ENCODE assay signal across 15 cellular contexts in the genomic region with DNA sequence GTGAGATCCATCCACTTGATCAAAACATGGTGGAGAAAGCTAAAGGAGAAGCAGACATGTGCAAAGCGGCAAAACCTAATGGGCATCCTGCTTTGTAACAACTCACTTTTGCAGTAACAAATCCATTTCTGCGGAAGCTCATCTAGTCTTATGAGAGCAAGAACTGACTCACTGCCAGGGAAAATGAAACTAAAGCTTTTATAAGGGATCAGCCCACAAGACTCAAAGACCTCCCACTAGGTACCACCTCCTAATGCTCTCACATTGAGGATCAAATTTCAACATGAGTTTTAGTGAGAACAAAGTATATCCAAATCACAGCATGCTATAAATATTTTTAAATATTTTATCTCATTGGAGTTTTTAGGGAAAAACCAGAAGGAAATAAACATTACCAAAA.
DNase-seq lines count a peak whose midpoint lies in the region; ATAC-seq, FAIRE-seq and TF ChIP-seq lines count a peak whose summit lies in the region.
"Had no signal": no experiment of that assay in that cellular context is flagged by ENCODE, and none has a peak within 500 bp of the region (broad histone marks: within the 10 kb centered on the region; RNA-seq: fewer than 3 reads in every experiment).

No MANE protein-coding gene starts in this region.

- no peak overlapping the region for H3K9ac ChIP-seq in Loucy (ENCODE audit: low read depth, low read length, poor library complexity, severe bottlenecking)

- no peaks in the 10 kb centered on the region for H3K27me3 ChIP-seq in Loucy (ENCODE audit: insufficient read depth, low read length, poor library complexity, severe bottlenecking)
- no peaks in the 10 kb centered on the region for H3K27me3 ChIP-seq in kidney epithelial cell (ENCODE audit: control insufficient read depth, insufficient read depth, low read length)
- H3K27me3 ChIP-seq in pancreas, result peaks cover 0 to 4% (median 0%) of the 10 kb centered on the region in 4 donors

- H3K36me3 ChIP-seq in Loucy (ENCODE audit: insufficient read depth, low read length), result no peaks in the 10 kb centered on the region
- H3K36me3 ChIP-seq in kidney epithelial cell (ENCODE audit: control insufficient read depth, insufficient read depth, low read length), result no peaks in the 10 kb centered on the region
- H3K36me3 ChIP-seq in pancreas, result no peaks in the 10 kb centered on the region

- WGBS in pancreas, 2 donors, result 89 to 90% methylated on average over 2 of the region's 2 CpGs

- TF ChIP-seq CTCF in Loucy (conservative IDR thresholded peaks at IDR 0.05; ENCODE audit: low read length), result no peak
- no peak for TF ChIP-seq CTCF in kidney epithelial cell (IDR thresholded peaks at IDR 0.05; ENCODE audit: insufficient read depth, low read length, poor library complexity, severe bottlenecking)
- TF ChIP-seq CTCF in pancreas (IDR thresholded peaks at IDR 0.05), result no peak

- ATAC-seq in pancreas (no peak), GM21423 (IDR thresholded peaks at IDR 0.05; ENCODE audit: unreplicated experiment) (no peak)
- ATAC-seq: stimulated activated naive CD8-positive, alpha-beta T cell treated with anti-CD3 and anti-CD28 coated beads, Interleukin-15, Interleukin-2, amounts not matched to agents 100 U/mL and 50 U/mL, for 24 hours had no signal

- intact Hi-C loops in pancreas (cut with DNase I), result no loop called here

- H3K4me3 ChIP-seq in Loucy (ENCODE audit: low read length, poor library complexity, severe bottlenecking), result no peak overlapping the region
- H3K4me3 ChIP-seq in kidney epithelial cell (ENCODE audit: low read depth, low read length), result no peak overlapping the region
- no peak overlapping the region for H3K4me3 ChIP-seq in pancreas

- H3K4me1 ChIP-seq in Loucy (ENCODE audit: insufficient read depth, low read length, poor library complexity, severe bottlenecking), result peaks cover 4% of the 10 kb centered on the region
- H3K4me1 ChIP-seq in pancreas, result no peaks in the 10 kb centered on the region

- H3K9me2 ChIP-seq in Loucy (replicated peaks; ENCODE audit: low read depth, low read length), result no peaks in the 10 kb centered on the region

- peak overlapping the region; percentile 21; the same call in 1 of the 2 replicates for H2AFZ ChIP-seq in Loucy (ENCODE audit: low read length)

- H3K9me3 ChIP-seq in Loucy (ENCODE audit: insufficient read depth, low read depth, low read length), result peaks cover 7% of the 10 kb centered on the region; the same call in 1 of the 2 replicates
- H3K9me3 ChIP-seq in pancreas, result no peaks in the 10 kb centered on the region

- no peaks in the 10 kb centered on the region for H4K20me1 ChIP-seq in Loucy (ENCODE audit: insufficient read depth, low read length, poor library complexity, severe bottlenecking)

- H3F3A ChIP-seq in Loucy (ENCODE audit: low read depth), result no peaks in the 10 kb centered on the region

- DNase-seq in Daoy (ENCODE audit: low read depth) (peak; percentile 70), brain pericyte (ENCODE audit: low read depth, low spot score) (peak; percentile 16), kidney epithelial cell (ENCODE audit: low read depth) (peak; percentile 2), pancreas (no peak), activated gamma-delta T cell treated with Interleukin-2 at 50 U/mL for 16 hours (no peak), NCI-H2196 (lab: John Stamatoyannopoulos, UW; ENCODE audit: unreplicated experiment) (no peak)
- DNase-seq: activated CD4-positive, CD25-positive, alpha-beta regulatory T cell; CD4-positive, CD25-positive, alpha-beta regulatory T cell; cortex of kidney; hypothalamus; naive B cell; NCI-H2081; stimulated activated naive CD8-positive, alpha-beta T cell treated with anti-CD3 and anti-CD28 coated beads, Interleukin-15, Interleukin-2, amounts not matched to agents 100 U/mL and 50 U/mL, for 24 hours had no signal

- FAIRE-seq in pancreas (lab: Jason Lieb, UNC), result no peak

- peak overlapping the region; percentile 8 for H3K4me2 ChIP-seq in Loucy (ENCODE audit: low read depth, low read length, poor library complexity, severe bottlenecking)

- H3K79me2 ChIP-seq in Loucy (ENCODE audit: insufficient read depth, low read length), result no peaks in the 10 kb centered on the region

- H3K27ac ChIP-seq in pancreas, result no peak overlapping the region

Comparison
In these comparisons a context has a peak if more than half of its experiments do, and no peak if none do; other contexts are left out.
1. DNase-seq: peak in Daoy (single experiment), brain pericyte (single experiment) and kidney epithelial cell (single experiment); none in pancreas (0 of 6), activated gamma-delta T cell treated with Interleukin-2 at 50 U/mL for 16 hours (single experiment) and NCI-H2196 (single experiment).